ENCODE assay signal across 14 cellular contexts in the genomic region with DNA sequence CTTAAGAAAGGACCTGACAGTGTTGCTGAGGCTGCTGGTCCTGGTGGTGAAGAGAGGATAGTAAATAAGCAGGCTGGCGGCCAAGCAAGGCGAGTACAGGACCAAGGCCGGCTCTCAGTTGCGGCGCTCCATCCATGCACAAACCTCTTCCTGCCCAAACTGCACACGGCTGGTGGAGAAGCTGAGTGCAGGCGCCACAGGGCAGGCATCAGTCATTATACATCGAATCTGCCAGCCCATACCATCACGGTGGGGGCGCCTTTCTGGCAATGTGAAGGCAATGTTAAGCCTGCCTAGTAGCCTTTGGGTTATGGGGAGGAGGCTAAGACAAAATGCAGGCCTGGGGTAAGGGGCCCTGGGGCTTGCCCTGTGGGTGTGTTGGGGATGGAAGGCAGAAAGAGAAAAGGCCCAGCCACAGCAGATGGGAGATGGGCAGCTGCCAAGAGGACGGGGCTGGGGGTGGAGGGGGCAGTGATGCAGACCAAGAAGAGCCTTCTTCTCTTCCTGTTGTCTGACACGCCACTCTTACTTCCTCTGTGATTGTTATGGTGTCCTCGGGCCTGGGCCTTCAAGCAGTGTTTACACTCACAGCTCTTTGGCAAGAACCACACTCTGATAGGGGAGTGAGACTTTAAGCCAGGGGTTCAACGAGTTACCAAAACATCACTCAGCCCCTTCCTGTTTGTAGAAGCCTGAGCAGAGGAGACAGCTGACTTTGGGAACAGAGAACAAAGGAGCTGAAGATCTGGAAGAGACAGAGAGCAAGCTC. TPM values are rescaled to one million over a fixed set of nuclear protein-coding genes. Genes with fewer than 3 reads are reported as not detected.
DNase-seq lines count a peak whose midpoint lies in the region; ATAC-seq lines count a peak whose summit lies in the region.
"Had no signal": no experiment of that assay in that cellular context is flagged by ENCODE, and none has a peak within 500 bp of the region (broad histone marks: within the 10 kb centered on the region; RNA-seq: fewer than 3 reads in every experiment).

No MANE protein-coding gene starts in this region.

- no peaks in the 10 kb centered on the region; the same call in 1 of the 2 replicates for H3K27me3 ChIP-seq in HAP-1 (ENCODE audit: low read depth)
- H3K27me3 ChIP-seq: breast epithelium had no signal

- in situ Hi-C loops in HAP-1 (cut with MboI; ENCODE audit: low sequenced_read_pairs), result loop anchor here (10.0 to 25.0 kb wide), 2 partner anchors 972 to 1694 kb away; partner anchors contain the start of genes TSPO2 and UNC5CL

- H3K36me3 ChIP-seq in HAP-1 (replicated peaks), result no peaks in the 10 kb centered on the region
- H3K36me3 ChIP-seq: breast epithelium had no signal

- H3K4me3 Mint-ChIP-seq in activated naive CD8-positive, alpha-beta T cell treated with anti-CD3 and anti-CD28 coated beads, Interleukin-2, amount 10 ng/mL, durations not matched to agents 7 days and 5 days, result no peak overlapping the region
- H3K4me3 Mint-ChIP-seq in stimulated activated naive B cell treated with anti-CD40 and anti-IgM and Interleukin-4, amounts not matched to agents 10 μg/mL and 1 μg/mL and 100 μg/mL, for 72 hours, result peak overlapping the region; percentile 22 to 33
- no peak overlapping the region for H3K4me3 Mint-ChIP-seq in naive thymus-derived CD8-positive, alpha-beta T cell

- peaks cover 12% of the 10 kb centered on the region for H3K27me3 Mint-ChIP-seq in activated naive CD8-positive, alpha-beta T cell treated with anti-CD3 and anti-CD28 coated beads, Interleukin-2, amount 10 ng/mL, durations not matched to agents 7 days and 5 days
- peaks cover 0 to 3% of the 10 kb centered on the region in 2 donors for H3K27me3 Mint-ChIP-seq in stimulated activated naive B cell treated with anti-CD40 and anti-IgM and Interleukin-4, amounts not matched to agents 10 μg/mL and 1 μg/mL and 100 μg/mL, for 72 hours
- peaks cover 8 to 27% (median 22%) of the 10 kb centered on the region in 5 donors for H3K27me3 Mint-ChIP-seq in naive thymus-derived CD8-positive, alpha-beta T cell

- H3K9me3 Mint-ChIP-seq in activated naive CD8-positive, alpha-beta T cell treated with anti-CD3 and anti-CD28 coated beads, Interleukin-2, amount 10 ng/mL, durations not matched to agents 7 days and 5 days, result no peaks in the 10 kb centered on the region
- H3K9me3 Mint-ChIP-seq in stimulated activated naive B cell treated with anti-CD40 and anti-IgM and Interleukin-4, amounts not matched to agents 10 μg/mL and 1 μg/mL and 100 μg/mL, for 72 hours, result peaks cover 2 to 4% of the 10 kb centered on the region in 2 donors
- no peaks in the 10 kb centered on the region for H3K9me3 Mint-ChIP-seq in naive thymus-derived CD8-positive, alpha-beta T cell

- H3K4me1 Mint-ChIP-seq in activated naive CD8-positive, alpha-beta T cell treated with anti-CD3 and anti-CD28 coated beads, Interleukin-2, amount 10 ng/mL, durations not matched to agents 7 days and 5 days, result peaks cover 13% of the 10 kb centered on the region
- H3K4me1 Mint-ChIP-seq in stimulated activated naive B cell treated with anti-CD40 and anti-IgM and Interleukin-4, amounts not matched to agents 10 μg/mL and 1 μg/mL and 100 μg/mL, for 72 hours, result peaks cover 13 to 40% of the 10 kb centered on the region in 2 donors
- peaks cover 0 to 24% (median 1%) of the 10 kb centered on the region in 4 donors for H3K4me1 Mint-ChIP-seq in naive thymus-derived CD8-positive, alpha-beta T cell

- DNase-seq in NCI-H345 (lab: John Stamatoyannopoulos, UW), result peak; percentile 38
- no peak for DNase-seq in NCI-H345 treated with DMSO at 0.1 percent for 48 hours (lab: John Stamatoyannopoulos, UW; ENCODE audit: unreplicated experiment)
- no peak for DNase-seq in activated naive CD8-positive, alpha-beta T cell treated with anti-CD3 and anti-CD28 coated beads, Interleukin-2, amount 10 ng/mL, durations not matched to agents 7 days and 5 days
- peak; percentile 34 for DNase-seq in stimulated activated naive B cell treated with anti-CD40 and anti-IgM and Interleukin-4, amounts not matched to agents 10 μg/mL and 1 μg/mL and 100 μg/mL, for 72 hours
- DNase-seq in stimulated activated CD4-positive, alpha-beta T cell treated with anti-CD3 and anti-CD28 coated beads, Interleukin-2, amount 100 ng/mL, for 48 hours, result no peak
- no peak for DNase-seq in naive thymus-derived CD8-positive, alpha-beta T cell
- DNase-seq in HAP-1 (ENCODE audit: low spot score in 2 of 2), result no peak
- DNase-seq: activated CD4-positive, CD25-positive, alpha-beta regulatory T cell; hippocampal formation had no signal

- peak; percentile 59 for ATAC-seq in HG02678 (IDR thresholded peaks at IDR 0.05; ENCODE audit: unreplicated experiment)
- peak; percentile 52 for ATAC-seq in activated naive CD8-positive, alpha-beta T cell treated with anti-CD3 and anti-CD28 coated beads, Interleukin-2, amount 10 ng/mL, durations not matched to agents 7 days and 5 days (ENCODE audit: low read depth)
- peak; percentile 79 to 83 for ATAC-seq in stimulated activated naive B cell treated with anti-CD40 and anti-IgM and Interleukin-4, amounts not matched to agents 10 μg/mL and 1 μg/mL and 100 μg/mL, for 72 hours (replicated peaks)
- ATAC-seq in naive thymus-derived CD8-positive, alpha-beta T cell, result no peak

- no peaks in the 10 kb centered on the region for H3K9me3 ChIP-seq in HAP-1
- H3K9me3 ChIP-seq: breast epithelium had no signal

- no peaks in the 10 kb centered on the region for H3K36me3 Mint-ChIP-seq in activated naive CD8-positive, alpha-beta T cell treated with anti-CD3 and anti-CD28 coated beads, Interleukin-2, amount 10 ng/mL, durations not matched to agents 7 days and 5 days
- H3K36me3 Mint-ChIP-seq in stimulated activated naive B cell treated with anti-CD40 and anti-IgM and Interleukin-4, amounts not matched to agents 10 μg/mL and 1 μg/mL and 100 μg/mL, for 72 hours, result peaks cover 0 to 10% of the 10 kb centered on the region in 2 donors
- no peaks in the 10 kb centered on the region for H3K36me3 Mint-ChIP-seq in naive thymus-derived CD8-positive, alpha-beta T cell

- H3K4me1 ChIP-seq in HAP-1, result no peaks in the 10 kb centered on the region
- H3K4me1 ChIP-seq: breast epithelium had no signal

- POLR2A ChIA-PET in activated naive CD8-positive, alpha-beta T cell treated with anti-CD3 and anti-CD28 coated beads, Interleukin-2, amount 10 ng/mL, durations not matched to agents 7 days and 5 days (lab: Charles Lee), result no interaction called here
- POLR2A ChIA-PET in naive thymus-derived CD8-positive, alpha-beta T cell (lab: Charles Lee), result no interaction called here

- peak overlapping the region; percentile 25 for H3K27ac Mint-ChIP-seq in activated naive CD8-positive, alpha-beta T cell treated with anti-CD3 and anti-CD28 coated beads, Interleukin-2, amount 10 ng/mL, durations not matched to agents 7 days and 5 days
- H3K27ac Mint-ChIP-seq in stimulated activated naive B cell treated with anti-CD40 and anti-IgM and Interleukin-4, amounts not matched to agents 10 μg/mL and 1 μg/mL and 100 μg/mL, for 72 hours, result peak overlapping the region; percentile 94
- H3K27ac Mint-ChIP-seq in naive thymus-derived CD8-positive, alpha-beta T cell, result peak overlapping the region in 2 of 10 donors; percentile 28 to 68

- H3K4me3 ChIP-seq in HAP-1, result no peak overlapping the region
- H3K4me3 ChIP-seq: breast epithelium had no signal

RNA-seq across cellular contexts. Expression of gene KCNK16, which starts 20.4 kb away (rescaled TPM):
- total RNA-seq in activated naive CD8-positive, alpha-beta T cell treated with anti-CD3 and anti-CD28 coated beads, Interleukin-2, amount 10 ng/mL, durations not matched to agents 7 days and 5 days, result not detected
- not detected for total RNA-seq in naive thymus-derived CD8-positive, alpha-beta T cell
- polyA plus RNA-seq in naive thymus-derived CD8-positive, alpha-beta T cell, result not detected
- total RNA-seq: breast epithelium, endothelial cell of umbilical vein, HT1080, skeletal muscle tissue had no signal
- polyA plus RNA-seq: endothelial cell of umbilical vein had no signal

RNA-seq across cellular contexts. Expression of gene KCNK17, which starts 28.7 kb away (rescaled TPM):
- not detected for total RNA-seq in activated naive CD8-positive, alpha-beta T cell treated with anti-CD3 and anti-CD28 coated beads, Interleukin-2, amount 10 ng/mL, durations not matched to agents 7 days and 5 days
- total RNA-seq in naive thymus-derived CD8-positive, alpha-beta T cell, result not detected
- not detected for polyA plus RNA-seq in naive thymus-derived CD8-positive, alpha-beta T cell
- total RNA-seq: endothelial cell of umbilical vein, HT1080 had no signal
- polyA plus RNA-seq: endothelial cell of umbilical vein had no signal

Comparison
In these comparisons a context has a peak if more than half of its experiments do, and no peak if none do; other contexts are left out.
1. DNase-seq: peak in NCI-H345 (single experiment) and stimulated activated naive B cell treated with anti-CD40 and anti-IgM and Interleukin-4, amounts not matched to agents 10 μg/mL and 1 μg/mL and 100 μg/mL, for 72 hours (single experiment); none in NCI-H345 treated with DMSO at 0.1 percent for 48 hours (single experiment), activated naive CD8-positive, alpha-beta T cell treated with anti-CD3 and anti-CD28 coated beads, Interleukin-2, amount 10 ng/mL, durations not matched to agents 7 days and 5 days (single experiment), stimulated activated CD4-positive, alpha-beta T cell treated with anti-CD3 and anti-CD28 coated beads, Interleukin-2, amount 100 ng/mL, for 48 hours (0 of 2), naive thymus-derived CD8-positive, alpha-beta T cell (0 of 10) and HAP-1 (0 of 2).
2. ATAC-seq: peak in HG02678 (single experiment), activated naive CD8-positive, alpha-beta T cell treated with anti-CD3 and anti-CD28 coated beads, Interleukin-2, amount 10 ng/mL, durations not matched to agents 7 days and 5 days (single experiment) and stimulated activated naive B cell treated with anti-CD40 and anti-IgM and Interleukin-4, amounts not matched to agents 10 μg/mL and 1 μg/mL and 100 μg/mL, for 72 hours (2 of 2); none in naive thymus-derived CD8-positive, alpha-beta T cell (0 of 2).
3. H3K4me3 Mint-ChIP-seq: peak in stimulated activated naive B cell treated with anti-CD40 and anti-IgM and Interleukin-4, amounts not matched to agents 10 μg/mL and 1 μg/mL and 100 μg/mL, for 72 hours (2 of 2); none in activated naive CD8-positive, alpha-beta T cell treated with anti-CD3 and anti-CD28 coated beads, Interleukin-2, amount 10 ng/mL, durations not matched to agents 7 days and 5 days (single experiment) and naive thymus-derived CD8-positive, alpha-beta T cell (0 of 10).